18 cellular contexts compared by ENCODE assay signal in the genomic region with DNA sequence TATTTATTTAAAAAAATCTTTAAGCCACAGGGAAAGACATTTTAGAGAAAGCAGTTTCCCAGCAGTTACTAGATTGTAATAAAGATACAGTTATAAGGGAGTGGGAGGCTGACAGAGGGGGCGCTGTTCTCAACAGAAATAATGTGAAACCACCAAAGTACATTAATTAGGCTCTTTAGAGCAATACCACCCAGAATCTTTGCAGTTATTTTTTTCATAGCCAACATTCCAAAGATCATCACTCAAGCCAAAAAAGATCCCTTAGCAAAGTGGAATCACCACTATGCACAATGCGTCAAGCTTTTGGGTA.
A peak's percentile ranks its signal among the peaks of the same experiment; 100 is the strongest.
DNase-seq lines count a peak whose midpoint lies in the region; ATAC-seq and TF ChIP-seq lines count a peak whose summit lies in the region.
"Had no signal": no experiment of that assay in that cellular context is flagged by ENCODE, and none has a peak within 500 bp of the region (broad histone marks: within the 10 kb centered on the region; RNA-seq: fewer than 3 reads in every experiment).

No MANE protein-coding gene starts in this region.

- peak; percentile 66; the same call in 1 of the 2 replicates for ATAC-seq in WTC11
- ATAC-seq: K562, left colon had no signal

- CTCF ChIA-PET in WTC11 (lab: Charles Lee): interaction anchor here (1.6 kb wide), 1 partner anchor 50 kb away, joined by 3 read pairs; no protein-coding TSS in a partner anchor

- H3K36me3 Mint-ChIP-seq in WTC11: no peaks in the 10 kb centered on the region
- H3K36me3 Mint-ChIP-seq: naive B cell had no signal

- H3K4me3 Mint-ChIP-seq in WTC11: no peak overlapping the region
- H3K4me3 Mint-ChIP-seq: B cell; central memory CD8-positive, alpha-beta T cell; naive B cell; T-helper 1 cell treated with Interleukin-12 subunit alpha and Interleukin-12 subunit beta and Interleukin-4 antibody, amounts not matched to agents 30 μg/mL and 1 μg/mL, for 36 hours had no signal

- DNase-seq in DMS53 treated with DMSO at 0.1 percent for 48 hours (lab: John Stamatoyannopoulos, UW; ENCODE audit: unreplicated experiment): peak; percentile 10
- no peak for DNase-seq in MG63
- peak; percentile 59 for DNase-seq in WTC11 (ENCODE audit: low spot score)
- peak; percentile 2 for DNase-seq in midbrain (lab: John Stamatoyannopoulos, UW)
- DNase-seq in 8988T: no peak
- DNase-seq in NCI-H1694 treated with DMSO at 0.1 percent for 48 hours (lab: John Stamatoyannopoulos, UW): no peak
- DNase-seq in NCI-H1417 (lab: John Stamatoyannopoulos, UW): no peak
- no peak for DNase-seq in activated T-cell treated with anti-CD3 and anti-CD28 coated beads, Interleukin-2, amount 50 U/mL, for 1 hour
- DNase-seq: activated CD4-positive, alpha-beta T cell treated with anti-CD3 and anti-CD28 coated beads for 1 hour; activated T-cell treated with anti-CD3 and anti-CD28 coated beads for 4 hours; EL; left colon; naive B cell had no signal

- H3K9me3 ChIP-seq in MG63: no peaks in the 10 kb centered on the region

- H3K4me3 ChIP-seq in MG63: peak overlapping the region; percentile 27
- H3K4me3 ChIP-seq: K562 had no signal

- H3K36me3 ChIP-seq in MG63: no peaks in the 10 kb centered on the region
- H3K36me3 ChIP-seq: tibial nerve had no signal

- H3K4me1 Mint-ChIP-seq in WTC11: no peaks in the 10 kb centered on the region
- H3K4me1 Mint-ChIP-seq: B cell; central memory CD8-positive, alpha-beta T cell; naive B cell had no signal

- TF ChIP-seq CTCF in WTC11 (IDR thresholded peaks at IDR 0.05): peak; percentile 78

- H3K27ac Mint-ChIP-seq in WTC11: no peak overlapping the region
- H3K27ac Mint-ChIP-seq: B cell; T-helper 1 cell treated with Interleukin-12 subunit alpha and Interleukin-12 subunit beta and Interleukin-4 antibody, amounts not matched to agents 30 μg/mL and 1 μg/mL, for 36 hours had no signal

- H3K27me3 Mint-ChIP-seq in WTC11 (ENCODE audit: low read depth): no peaks in the 10 kb centered on the region
- H3K27me3 Mint-ChIP-seq: B cell; central memory CD8-positive, alpha-beta T cell; naive B cell had no signal

- POLR2A ChIA-PET in WTC11 (lab: Charles Lee): no interaction called here

- peaks cover 3% of the 10 kb centered on the region for H3K9me3 Mint-ChIP-seq in WTC11

- H3K27me3 ChIP-seq in MG63: no peaks in the 10 kb centered on the region
- H3K27me3 ChIP-seq: tibial nerve had no signal

TF ChIP-seq in WTC11, 78 proteins besides CTCF, POLR2A, EP300 and RAD21:
- TF ChIP-seq, protein P1, sequence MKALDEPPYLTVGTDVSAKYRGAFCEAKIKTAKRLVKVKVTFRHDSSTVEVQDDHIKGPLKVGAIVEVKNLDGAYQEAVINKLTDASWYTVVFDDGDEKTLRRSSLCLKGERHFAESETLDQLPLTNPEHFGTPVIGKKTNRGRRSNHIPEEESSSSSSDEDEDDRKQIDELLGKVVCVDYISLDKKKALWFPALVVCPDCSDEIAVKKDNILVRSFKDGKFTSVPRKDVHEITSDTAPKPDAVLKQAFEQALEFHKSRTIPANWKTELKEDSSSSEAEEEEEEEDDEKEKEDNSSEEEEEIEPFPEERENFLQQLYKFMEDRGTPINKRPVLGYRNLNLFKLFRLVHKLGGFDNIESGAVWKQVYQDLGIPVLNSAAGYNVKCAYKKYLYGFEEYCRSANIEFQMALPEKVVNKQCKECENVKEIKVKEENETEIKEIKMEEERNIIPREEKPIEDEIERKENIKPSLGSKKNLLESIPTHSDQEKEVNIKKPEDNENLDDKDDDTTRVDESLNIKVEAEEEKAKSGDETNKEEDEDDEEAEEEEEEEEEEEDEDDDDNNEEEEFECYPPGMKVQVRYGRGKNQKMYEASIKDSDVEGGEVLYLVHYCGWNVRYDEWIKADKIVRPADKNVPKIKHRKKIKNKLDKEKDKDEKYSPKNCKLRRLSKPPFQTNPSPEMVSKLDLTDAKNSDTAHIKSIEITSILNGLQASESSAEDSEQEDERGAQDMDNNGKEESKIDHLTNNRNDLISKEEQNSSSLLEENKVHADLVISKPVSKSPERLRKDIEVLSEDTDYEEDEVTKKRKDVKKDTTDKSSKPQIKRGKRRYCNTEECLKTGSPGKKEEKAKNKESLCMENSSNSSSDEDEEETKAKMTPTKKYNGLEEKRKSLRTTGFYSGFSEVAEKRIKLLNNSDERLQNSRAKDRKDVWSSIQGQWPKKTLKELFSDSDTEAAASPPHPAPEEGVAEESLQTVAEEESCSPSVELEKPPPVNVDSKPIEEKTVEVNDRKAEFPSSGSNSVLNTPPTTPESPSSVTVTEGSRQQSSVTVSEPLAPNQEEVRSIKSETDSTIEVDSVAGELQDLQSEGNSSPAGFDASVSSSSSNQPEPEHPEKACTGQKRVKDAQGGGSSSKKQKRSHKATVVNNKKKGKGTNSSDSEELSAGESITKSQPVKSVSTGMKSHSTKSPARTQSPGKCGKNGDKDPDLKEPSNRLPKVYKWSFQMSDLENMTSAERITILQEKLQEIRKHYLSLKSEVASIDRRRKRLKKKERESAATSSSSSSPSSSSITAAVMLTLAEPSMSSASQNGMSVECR (CRISPR knock-in tag; IDR thresholded peaks at IDR 0.05; ENCODE audit: borderline replicate concordance): no peak
- no peak for TF ChIP-seq SMAD3 (CRISPR knock-in tag; IDR thresholded peaks at IDR 0.05; ENCODE audit: borderline replicate concordance)
- TF ChIP-seq, protein P2, sequence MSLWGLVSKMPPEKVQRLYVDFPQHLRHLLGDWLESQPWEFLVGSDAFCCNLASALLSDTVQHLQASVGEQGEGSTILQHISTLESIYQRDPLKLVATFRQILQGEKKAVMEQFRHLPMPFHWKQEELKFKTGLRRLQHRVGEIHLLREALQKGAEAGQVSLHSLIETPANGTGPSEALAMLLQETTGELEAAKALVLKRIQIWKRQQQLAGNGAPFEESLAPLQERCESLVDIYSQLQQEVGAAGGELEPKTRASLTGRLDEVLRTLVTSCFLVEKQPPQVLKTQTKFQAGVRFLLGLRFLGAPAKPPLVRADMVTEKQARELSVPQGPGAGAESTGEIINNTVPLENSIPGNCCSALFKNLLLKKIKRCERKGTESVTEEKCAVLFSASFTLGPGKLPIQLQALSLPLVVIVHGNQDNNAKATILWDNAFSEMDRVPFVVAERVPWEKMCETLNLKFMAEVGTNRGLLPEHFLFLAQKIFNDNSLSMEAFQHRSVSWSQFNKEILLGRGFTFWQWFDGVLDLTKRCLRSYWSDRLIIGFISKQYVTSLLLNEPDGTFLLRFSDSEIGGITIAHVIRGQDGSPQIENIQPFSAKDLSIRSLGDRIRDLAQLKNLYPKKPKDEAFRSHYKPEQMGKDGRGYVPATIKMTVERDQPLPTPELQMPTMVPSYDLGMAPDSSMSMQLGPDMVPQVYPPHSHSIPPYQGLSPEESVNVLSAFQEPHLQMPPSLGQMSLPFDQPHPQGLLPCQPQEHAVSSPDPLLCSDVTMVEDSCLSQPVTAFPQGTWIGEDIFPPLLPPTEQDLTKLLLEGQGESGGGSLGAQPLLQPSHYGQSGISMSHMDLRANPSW (CRISPR knock-in tag; conservative IDR thresholded peaks at IDR 0.05; ENCODE audit: low read depth): no peak
- TF ChIP-seq, protein P3, sequence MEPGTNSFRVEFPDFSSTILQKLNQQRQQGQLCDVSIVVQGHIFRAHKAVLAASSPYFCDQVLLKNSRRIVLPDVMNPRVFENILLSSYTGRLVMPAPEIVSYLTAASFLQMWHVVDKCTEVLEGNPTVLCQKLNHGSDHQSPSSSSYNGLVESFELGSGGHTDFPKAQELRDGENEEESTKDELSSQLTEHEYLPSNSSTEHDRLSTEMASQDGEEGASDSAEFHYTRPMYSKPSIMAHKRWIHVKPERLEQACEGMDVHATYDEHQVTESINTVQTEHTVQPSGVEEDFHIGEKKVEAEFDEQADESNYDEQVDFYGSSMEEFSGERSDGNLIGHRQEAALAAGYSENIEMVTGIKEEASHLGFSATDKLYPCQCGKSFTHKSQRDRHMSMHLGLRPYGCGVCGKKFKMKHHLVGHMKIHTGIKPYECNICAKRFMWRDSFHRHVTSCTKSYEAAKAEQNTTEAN (CRISPR knock-in tag; IDR thresholded peaks at IDR 0.05): no peak

Comparison
In these comparisons a context has a peak if more than half of its experiments do, and no peak if none do; other contexts are left out.
1. DNase-seq: peak in DMS53 treated with DMSO at 0.1 percent for 48 hours (single experiment), WTC11 (single experiment) and midbrain (single experiment); none in MG63 (single experiment), 8988T (single experiment), NCI-H1694 treated with DMSO at 0.1 percent for 48 hours (single experiment), NCI-H1417 (0 of 3) and activated T-cell treated with anti-CD3 and anti-CD28 coated beads, Interleukin-2, amount 50 U/mL, for 1 hour (single experiment).